11 cellular contexts compared by ENCODE assay signal in genomic region chr1:153375511-153375910, GRCh38. TPM values are rescaled to one million over a fixed set of nuclear protein-coding genes. Genes with fewer than 3 reads are reported as not detected.
DNase-seq lines count a peak whose midpoint lies in the region; ATAC-seq, FAIRE-seq and TF ChIP-seq lines count a peak whose summit lies in the region.
"Had no signal": no experiment of that assay in that cellular context is flagged by ENCODE, and none has a peak within 500 bp of the region (broad histone marks: within the 10 kb centered on the region; RNA-seq: fewer than 3 reads in every experiment).

S100A12 (minus strand) TSS chr1:153375621; CDS start chr1:153374592, 1,029 bp downstream.

- H3K4me3 ChIP-seq in fibroblast of villous mesenchyme (ENCODE audit: low read depth, low read length), result no peak within 1 kb of the TSS
- H3K4me3 ChIP-seq in spleen, result peak within 1 kb of the TSS in 3 of 8 donors; percentile 5 to 54 (median 16)

- TF ChIP-seq POLR2A in H54 (IDR thresholded peaks at IDR 0.05; ENCODE audit: low read depth, low read length) (no peak), spleen (IDR thresholded peaks at IDR 0.05) (no peak)

- no peak for FAIRE-seq in H54 (lab: Jason Lieb, UNC)

- peak within 1 kb of the TSS in 7 of 8 donors; percentile 57 to 95 (median 77) for H3K27ac ChIP-seq in spleen

- no peak for ATAC-seq in HG03442 (IDR thresholded peaks at IDR 0.05; ENCODE audit: unreplicated experiment)
- no peak for ATAC-seq in HG03196 (IDR thresholded peaks at IDR 0.05; ENCODE audit: unreplicated experiment)

- H3K9me3 ChIP-seq in spleen, result peaks cover 0 to 4% (median under 1%) of the 10 kb centered on the region in 8 donors

- WGBS in spleen, 5 donors, result 53 to 91% (median 76%) methylated on average over 1 of the region's 1 CpG

- intact Hi-C loops in spleen (cut with DNase I; ENCODE audit: low total_unique reads), result no loop called here

- TF ChIP-seq CTCF in fibroblast of villous mesenchyme (IDR thresholded peaks at IDR 0.05; ENCODE audit: insufficient read depth, low read depth, low read length) (no peak), spleen (IDR thresholded peaks at IDR 0.05 in 8 of 11, conservative IDR thresholded peaks at IDR 0.05 in 3 of 11) (no peak)

- peaks cover 0 to 33% (median 0%) of the 10 kb centered on the region in 7 donors for H3K27me3 ChIP-seq in spleen (replicated peaks in 1 of 7)

- peak; percentile 30 for DNase-seq in H54 (ENCODE audit: insufficient read length, low spot score)
- peak; percentile 96 for DNase-seq in SIG-M5 treated with dmso at 0.1 percent for 504 hours (lab: John Stamatoyannopoulos, UW; ENCODE audit: unreplicated experiment)
- peak; percentile 77 for DNase-seq in fibroblast of villous mesenchyme (ENCODE audit: low read depth)
- peak; percentile 69 for DNase-seq in spleen
- DNase-seq in stimulated activated CD4-positive, alpha-beta T cell treated with anti-CD3 and anti-CD28 coated beads, Interleukin-4, amount 100 ng/mL, for 4 hours, result no peak
- no peak for DNase-seq in NCI-H774 (lab: John Stamatoyannopoulos, UW)
- DNase-seq: NCI-H187 treated with DMSO at 0.1 percent for 48 hours, posterior cingulate gyrus, SW 1271 had no signal

- peaks cover 0 to 30% (median 0%) of the 10 kb centered on the region in 6 donors for H3K4me1 ChIP-seq in spleen

- no peaks in the 10 kb centered on the region for H3K36me3 ChIP-seq in spleen

RNA-seq across cellular contexts. Expression of gene S100A12, which starts in this region (rescaled TPM):
- total RNA-seq in fibroblast of villous mesenchyme, result not detected in 2 replicates
- total RNA-seq in spleen, result 1,000 to 10,000 TPM in 1 of 7 donors, 100 to 1,000 TPM in 6; 138 to 1,354 (median 270) TPM
- 100 to 1,000 TPM; 126 to 567 (median 139) TPM for polyA plus RNA-seq in spleen

Comparison
In these comparisons a context has a peak if more than half of its experiments do, and no peak if none do; other contexts are left out.
1. RNA of gene S100A12 (total RNA-seq): 138 to 1,354 TPM in spleen; not detected in fibroblast of villous mesenchyme; every median in the first group is over 100 times any median in the second.
2. Peak in DNase-seq in fibroblast of villous mesenchyme; RNA of the gene not detected or under 1 TPM.
3. DNase-seq: peak in H54 (single experiment), SIG-M5 treated with dmso at 0.1 percent for 504 hours (single experiment) and spleen (single experiment); none in stimulated activated CD4-positive, alpha-beta T cell treated with anti-CD3 and anti-CD28 coated beads, Interleukin-4, amount 100 ng/mL, for 4 hours (0 of 2) and NCI-H774 (single experiment).